ENCODE assay signal across 29 cellular contexts in genomic region chr10:13483073-13483472, GRCh38. TPM values are rescaled to one million over a fixed set of nuclear protein-coding genes. Genes with fewer than 3 reads are reported as not detected.
A peak's percentile ranks its signal among the peaks of the same experiment; 100 is the strongest.
DNase-seq lines count a peak whose midpoint lies in the region; ATAC-seq, FAIRE-seq and TF ChIP-seq lines count a peak whose summit lies in the region.
"Had no signal": no experiment of that assay in that cellular context is flagged by ENCODE, and none has a peak within 500 bp of the region (broad histone marks: within the 10 kb centered on the region; RNA-seq: fewer than 3 reads in every experiment).

No MANE protein-coding gene starts in this region.

- TF ChIP-seq CTCF in nephron progenitor cell (IDR thresholded peaks at IDR 0.05) (no peak), foreskin fibroblast (IDR thresholded peaks at IDR 0.05; ENCODE audit: low read depth, low read length) (no peak), gastroesophageal sphincter (IDR thresholded peaks at IDR 0.05) (no peak)

- H3K27me3 ChIP-seq in gastroesophageal sphincter = no peaks in the 10 kb centered on the region
- H3K27me3 ChIP-seq: BLaER1, SJSA1 had no signal

- H3K36me3 Mint-ChIP-seq in nephron progenitor cell (ENCODE audit: low read depth) = peaks cover 9% of the 10 kb centered on the region
- H3K36me3 Mint-ChIP-seq: natural killer cell treated with Interleukin-12 subunit alpha and Interleukin-12 subunit beta and Interleukin-15 and Interleukin-18, amount 100 ng/mL, for 72 hours had no signal

- H3K27ac ChIP-seq in gastroesophageal sphincter = no peak overlapping the region
- H3K27ac ChIP-seq: BLaER1, coronary artery, SJSA1 had no signal

- no peak for TF ChIP-seq EP300 in gastroesophageal sphincter (IDR thresholded peaks at IDR 0.05)

- ATAC-seq in GM21423 (IDR thresholded peaks at IDR 0.05; ENCODE audit: unreplicated experiment) (peak; percentile 62), HG03571 (IDR thresholded peaks at IDR 0.05; ENCODE audit: unreplicated experiment) (peak; percentile 66), gastroesophageal sphincter (no peak)
- ATAC-seq: activated CD4-positive, alpha-beta T cell treated with anti-CD3 and anti-CD28 coated beads for 36 hours; activated T-cell treated with anti-CD3 and anti-CD28 coated beads, Interleukin-2, amount 50 U/mL, for 72 hours; HCT116; left lobe of liver; natural killer cell treated with Interleukin-12 subunit alpha and Interleukin-12 subunit beta and Interleukin-15 and Interleukin-18, amount 100 ng/mL, for 72 hours had no signal

- no peak overlapping the region for H3K27ac Mint-ChIP-seq in nephron progenitor cell
- H3K27ac Mint-ChIP-seq: activated CD4-positive, alpha-beta T cell treated with anti-CD3 and anti-CD28 coated beads for 36 hours; activated naive CD4-positive, alpha-beta T cell treated with anti-CD3 and anti-CD28 coated beads for 36 hours; activated T-cell treated with anti-CD3 and anti-CD28 coated beads, Interleukin-2, amount 50 U/mL, for 72 hours; endodermal cell; natural killer cell treated with Interleukin-12 subunit alpha and Interleukin-12 subunit beta and Interleukin-15 and Interleukin-18, amount 100 ng/mL, for 72 hours had no signal

- H3K9me3 Mint-ChIP-seq in nephron progenitor cell = no peaks in the 10 kb centered on the region
- H3K9me3 Mint-ChIP-seq: activated naive CD4-positive, alpha-beta T cell treated with anti-CD3 and anti-CD28 coated beads for 36 hours; activated T-cell treated with anti-CD3 and anti-CD28 coated beads, Interleukin-2, amount 50 U/mL, for 72 hours; endodermal cell; natural killer cell treated with Interleukin-12 subunit alpha and Interleukin-12 subunit beta and Interleukin-15 and Interleukin-18, amount 100 ng/mL, for 72 hours had no signal

- no peak overlapping the region for H3K4me3 Mint-ChIP-seq in nephron progenitor cell
- H3K4me3 Mint-ChIP-seq: activated CD4-positive, alpha-beta T cell treated with anti-CD3 and anti-CD28 coated beads for 36 hours; activated naive CD4-positive, alpha-beta T cell treated with anti-CD3 and anti-CD28 coated beads for 36 hours; activated T-cell treated with anti-CD3 and anti-CD28 coated beads, Interleukin-2, amount 50 U/mL, for 72 hours; endodermal cell; natural killer cell treated with Interleukin-12 subunit alpha and Interleukin-12 subunit beta and Interleukin-15 and Interleukin-18, amount 100 ng/mL, for 72 hours had no signal

- no peaks in the 10 kb centered on the region for H3K9me3 ChIP-seq in gastroesophageal sphincter
- H3K9me3 ChIP-seq: BLaER1, SJSA1 had no signal

- H3K4me1 Mint-ChIP-seq in nephron progenitor cell = peaks cover 10% of the 10 kb centered on the region

- peaks cover 4% of the 10 kb centered on the region for H3K27me3 Mint-ChIP-seq in nephron progenitor cell (ENCODE audit: low read depth, poor library complexity)

- H3K4me3 ChIP-seq in foreskin fibroblast (ENCODE audit: low read depth in 1 of 2, low read length in 2 of 2) (no peak overlapping the region), gastroesophageal sphincter (no peak overlapping the region)
- H3K4me3 ChIP-seq: BLaER1, coronary artery, SJSA1 had no signal

- DNase-seq in GM12892 (ENCODE audit: insufficient read length) (no peak), nephron progenitor cell (peak; percentile 10), GF-D8 (lab: John Stamatoyannopoulos, UW) (no peak), foreskin fibroblast (no peak), GDM1 (lab: John Stamatoyannopoulos, UW) (no peak)
- DNase-seq: activated CD4-positive, alpha-beta T cell treated with anti-CD3 and anti-CD28 coated beads for 36 hours; activated naive CD4-positive, alpha-beta T cell treated with anti-CD3 and anti-CD28 coated beads for 36 hours; activated T-cell treated with anti-CD3 and anti-CD28 coated beads, Interleukin-2, amount 50 U/mL, for 72 hours; amniotic stem cell; endodermal cell; head of caudate nucleus; Karpas-422; midbrain; NCI-H1048; NCI-H2029; NCI-H226; NCI-H82; OCI-M1; substantia nigra had no signal

- H3K36me3 ChIP-seq in gastroesophageal sphincter = peaks cover 0 to 57% of the 10 kb centered on the region in 2 donors
- H3K36me3 ChIP-seq: BLaER1, SJSA1 had no signal

- TF ChIP-seq POLR2A in GM12892 (IDR thresholded peaks at IDR 0.05; ENCODE audit: low read depth, low read length) = no peak
- TF ChIP-seq POLR2A in gastroesophageal sphincter (IDR thresholded peaks at IDR 0.05) = no peak

- peak; percentile 33 for FAIRE-seq in GM12892 (lab: Jason Lieb, UNC)

- H3K4me1 ChIP-seq in gastroesophageal sphincter = no peaks in the 10 kb centered on the region
- H3K4me1 ChIP-seq: SJSA1 had no signal

- 77 to 100% methylated on average over 1 to 3 of the region's 3 CpGs for WGBS in gastroesophageal sphincter (ENCODE audit: low coverage in 1 of 2), 2 donors

RNA-seq across cellular contexts. Expression of gene BEND7, which starts 45.7 kb away (rescaled TPM):
- polyA plus RNA-seq in GM12892 (2012; ENCODE audit: missing spikeins) = 0.98 TPM
- total RNA-seq in gastroesophageal sphincter = 10 to 100 TPM; 18.4 to 25.9 (median 22.5) TPM
- total RNA-seq: activated CD4-positive, alpha-beta T cell treated with anti-CD3 and anti-CD28 coated beads for 36 hours; activated naive CD4-positive, alpha-beta T cell treated with anti-CD3 and anti-CD28 coated beads for 36 hours; natural killer cell treated with Interleukin-12 subunit alpha and Interleukin-12 subunit beta and Interleukin-15 and Interleukin-18, amount 100 ng/mL, for 72 hours; T-helper 1 cell treated with Interleukin-12 subunit alpha and Interleukin-12 subunit beta and Interleukin-4 antibody, amounts not matched to agents 30 ng/mL and 1 ng/mL, for 36 hours had no signal
